ENCODE assay signal across 1 cellular context in genomic region chr11:10160350-10160749, GRCh38.
A peak's percentile ranks its signal among the peaks of the same experiment; 100 is the strongest.
TF ChIP-seq lines count a peak whose summit lies in the region.

No MANE protein-coding gene starts in this region.

TF ChIP-seq in K562, 482 proteins besides CTCF, POLR2A, EP300 and RAD21 (continued from another document):
- TF ChIP-seq CHD7 (IDR thresholded peaks at IDR 0.05; ENCODE audit: low read depth, low read length): peak; percentile 93
- TF ChIP-seq JUND (IDR thresholded peaks at IDR 0.05; ENCODE audit: borderline replicate concordance, low read depth, low read length): peak; percentile 52; the same call in 1 of the 2 replicates
- TF ChIP-seq JUND (tag; IDR thresholded peaks at IDR 0.05; ENCODE audit: borderline replicate concordance, low read depth, low read length): no peak; the same call in 2 of the 3 replicates
- TF ChIP-seq SETDB1 (IDR thresholded peaks at IDR 0.05; ENCODE audit: low read length): no peak
